In genomic region chr9:137778336-137778735, GRCh38 we compare ENCODE assay signal across 16 cellular contexts.
DNase-seq lines count a peak whose midpoint lies in the region; ATAC-seq and TF ChIP-seq lines count a peak whose summit lies in the region.
"Had no signal": no experiment of that assay in that cellular context is flagged by ENCODE, and none has a peak within 500 bp of the region (broad histone marks: within the 10 kb centered on the region; RNA-seq: fewer than 3 reads in every experiment).

No MANE protein-coding gene starts in this region.

- H3K4me3 Mint-ChIP-seq in CD14-positive monocyte (no peak overlapping the region), progenitor cell of endocrine pancreas (ENCODE audit: low read depth) (no peak overlapping the region)
- no peak overlapping the region for H3K4me3 Mint-ChIP-seq in activated T-helper 17 cell treated with anti-CD3 and anti-CD28 coated beads, Interleukin-2, amount 50 U/mL, for 72 hours

- peak overlapping the region in 4 of 7 donors; percentile 8 to 68 (median 18) for H3K27ac Mint-ChIP-seq in CD14-positive monocyte
- H3K27ac Mint-ChIP-seq in activated T-helper 17 cell treated with anti-CD3 and anti-CD28 coated beads, Interleukin-2, amount 50 U/mL, for 72 hours, result peak overlapping the region; percentile 39
- peak overlapping the region; percentile 18 for H3K27ac Mint-ChIP-seq in progenitor cell of endocrine pancreas

- peaks cover 21 to 58% of the 10 kb centered on the region in 2 donors for H3K36me3 Mint-ChIP-seq in CD14-positive monocyte
- peaks cover 45% of the 10 kb centered on the region for H3K36me3 Mint-ChIP-seq in activated T-helper 17 cell treated with anti-CD3 and anti-CD28 coated beads, Interleukin-2, amount 50 U/mL, for 72 hours (ENCODE audit: low read depth)
- peaks cover 19% of the 10 kb centered on the region for H3K36me3 Mint-ChIP-seq in progenitor cell of endocrine pancreas (ENCODE audit: insufficient read depth)

- intact Hi-C loops in CD14-positive monocyte (cut with micrococcal nuclease), result no loop called here

- DNase-seq in CD14-positive monocyte (ENCODE audit: low spot score) (no peak), ELF-1 (ENCODE audit: low read depth, low spot score) (peak; percentile 8), progenitor cell of endocrine pancreas (ENCODE audit: low spot score, unreplicated experiment) (no peak), NCI-H2029 (lab: John Stamatoyannopoulos, UW) (no peak)
- no peak for DNase-seq in stimulated activated CD4-positive, alpha-beta T cell treated with anti-CD3 and anti-CD28 coated beads, Interleukin-2, amount 100 ng/mL, for 48 hours
- DNase-seq: ACHN, DND-41, NCI-H1092 treated with DMSO at 0.1 percent for 48 hours, NCI-H146, NCI-H2081, Right ventricle myocardium superior had no signal

- no peak for ATAC-seq in activated T-helper 17 cell treated with anti-CD3 and anti-CD28 coated beads, Interleukin-2, amount 50 U/mL, for 72 hours (replicated peaks)
- ATAC-seq in HG02610 (IDR thresholded peaks at IDR 0.05; ENCODE audit: unreplicated experiment) (no peak), HG03521 (IDR thresholded peaks at IDR 0.05; ENCODE audit: unreplicated experiment) (no peak)
- ATAC-seq: HCT116, K562 had no signal

- H3K9me3 Mint-ChIP-seq in CD14-positive monocyte, result no peaks in the 10 kb centered on the region
- no peaks in the 10 kb centered on the region for H3K9me3 Mint-ChIP-seq in activated T-helper 17 cell treated with anti-CD3 and anti-CD28 coated beads, Interleukin-2, amount 50 U/mL, for 72 hours
- no peaks in the 10 kb centered on the region for H3K9me3 Mint-ChIP-seq in progenitor cell of endocrine pancreas (ENCODE audit: low read depth)

- TF ChIP-seq CTCF in CD14-positive monocyte (IDR thresholded peaks at IDR 0.05) (no peak), progenitor cell of endocrine pancreas (IDR thresholded peaks at IDR 0.05; ENCODE audit: unreplicated experiment) (no peak)

- H3K27me3 Mint-ChIP-seq in CD14-positive monocyte (ENCODE audit: low read depth in 3 of 3) (peaks cover 0 to 2% (median 0%) of the 10 kb centered on the region in 3 donors), progenitor cell of endocrine pancreas (no peaks in the 10 kb centered on the region)
- H3K27me3 Mint-ChIP-seq in activated T-helper 17 cell treated with anti-CD3 and anti-CD28 coated beads, Interleukin-2, amount 50 U/mL, for 72 hours, result no peaks in the 10 kb centered on the region

- no peaks in the 10 kb centered on the region for H3K4me1 Mint-ChIP-seq in CD14-positive monocyte
- H3K4me1 Mint-ChIP-seq in activated T-helper 17 cell treated with anti-CD3 and anti-CD28 coated beads, Interleukin-2, amount 50 U/mL, for 72 hours, result peaks cover 8% of the 10 kb centered on the region
- no peaks in the 10 kb centered on the region for H3K4me1 Mint-ChIP-seq in progenitor cell of endocrine pancreas (ENCODE audit: low read depth)
